In the genomic region with DNA sequence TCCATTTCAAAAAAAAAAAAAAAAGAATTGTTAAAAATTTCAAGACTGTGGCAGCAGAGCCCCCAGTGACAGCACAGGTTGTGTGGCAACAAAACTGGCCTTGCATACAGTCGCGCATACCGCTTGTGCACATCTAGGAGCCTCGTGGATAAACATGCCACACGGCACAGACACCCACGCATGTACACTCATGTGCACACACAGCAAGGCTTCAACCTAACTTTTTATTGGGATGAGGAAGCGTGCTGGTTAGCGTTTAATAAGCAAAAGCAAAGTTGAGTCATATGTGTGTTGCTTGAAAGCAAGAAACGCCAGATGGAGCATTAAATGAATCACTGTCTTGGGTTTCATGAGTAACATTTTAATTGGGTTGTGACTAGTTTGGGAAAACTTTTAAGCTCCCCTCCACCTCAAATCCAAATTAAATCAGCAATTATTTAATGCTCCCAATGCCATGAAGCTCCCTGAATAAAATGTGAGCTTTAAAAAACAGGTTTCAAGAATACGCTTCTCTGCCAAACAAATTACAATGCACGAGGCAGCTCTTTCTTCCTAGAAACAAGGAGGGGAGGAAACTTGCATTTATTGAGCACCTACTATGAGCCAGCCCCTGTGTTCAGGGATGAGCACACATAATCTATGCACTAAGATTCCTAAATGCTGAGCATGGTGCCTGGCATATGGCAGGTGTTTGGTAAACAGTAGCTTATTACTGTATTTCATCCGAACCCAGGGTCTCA, we compare ENCODE assay signal across 1 cellular context.
TF ChIP-seq lines count a peak whose summit lies in the region.

No MANE protein-coding gene starts in this region.

TF ChIP-seq in IMR-90, 13 proteins besides CTCF, POLR2A, EP300 and RAD21:
- peak; percentile 77; the same call in 1 of the 2 replicates for TF ChIP-seq CEBPB (IDR thresholded peaks at IDR 0.05; ENCODE audit: low read depth, low read length)
- peak; percentile 98 for TF ChIP-seq FOS (IDR thresholded peaks at IDR 0.05; ENCODE audit: low read depth, low read length)
- TF ChIP-seq SMC3 (IDR thresholded peaks at IDR 0.05; ENCODE audit: low read depth, low read length): no peak
- peak; percentile 43; the same call in 1 of the 2 replicates for TF ChIP-seq NFE2L2 (IDR thresholded peaks at IDR 0.05; ENCODE audit: low read depth, low read length)
- peak; percentile 18 for TF ChIP-seq RCOR1 (IDR thresholded peaks at IDR 0.05; ENCODE audit: insufficient replicate concordance, low read length)
- TF ChIP-seq MAZ (IDR thresholded peaks at IDR 0.05; ENCODE audit: borderline replicate concordance, low read depth, low read length): peak; percentile 45; the same call in 1 of the 2 replicates
- no peak for TF ChIP-seq RFX5 (IDR thresholded peaks at IDR 0.05; ENCODE audit: low read depth, low read length)
- TF ChIP-seq, protein P1, sequence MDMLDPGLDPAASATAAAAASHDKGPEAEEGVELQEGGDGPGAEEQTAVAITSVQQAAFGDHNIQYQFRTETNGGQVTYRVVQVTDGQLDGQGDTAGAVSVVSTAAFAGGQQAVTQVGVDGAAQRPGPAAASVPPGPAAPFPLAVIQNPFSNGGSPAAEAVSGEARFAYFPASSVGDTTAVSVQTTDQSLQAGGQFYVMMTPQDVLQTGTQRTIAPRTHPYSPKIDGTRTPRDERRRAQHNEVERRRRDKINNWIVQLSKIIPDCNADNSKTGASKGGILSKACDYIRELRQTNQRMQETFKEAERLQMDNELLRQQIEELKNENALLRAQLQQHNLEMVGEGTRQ (IDR thresholded peaks at IDR 0.05; ENCODE audit: low read depth, low read length): no peak; the same call in 1 of the 2 replicates
- TF ChIP-seq CHD1 (IDR thresholded peaks at IDR 0.05; ENCODE audit: low read depth, low read length): no peak
- TF ChIP-seq MAFK (IDR thresholded peaks at IDR 0.05; ENCODE audit: low read depth, low read length): peak; percentile 65
- TF ChIP-seq, protein P2, sequence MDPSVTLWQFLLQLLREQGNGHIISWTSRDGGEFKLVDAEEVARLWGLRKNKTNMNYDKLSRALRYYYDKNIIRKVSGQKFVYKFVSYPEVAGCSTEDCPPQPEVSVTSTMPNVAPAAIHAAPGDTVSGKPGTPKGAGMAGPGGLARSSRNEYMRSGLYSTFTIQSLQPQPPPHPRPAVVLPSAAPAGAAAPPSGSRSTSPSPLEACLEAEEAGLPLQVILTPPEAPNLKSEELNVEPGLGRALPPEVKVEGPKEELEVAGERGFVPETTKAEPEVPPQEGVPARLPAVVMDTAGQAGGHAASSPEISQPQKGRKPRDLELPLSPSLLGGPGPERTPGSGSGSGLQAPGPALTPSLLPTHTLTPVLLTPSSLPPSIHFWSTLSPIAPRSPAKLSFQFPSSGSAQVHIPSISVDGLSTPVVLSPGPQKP (IDR thresholded peaks at IDR 0.05; ENCODE audit: borderline replicate concordance, low read depth, low read length): no peak
- peak; percentile 88 for TF ChIP-seq BHLHE40 (IDR thresholded peaks at IDR 0.05; ENCODE audit: low read depth, low read length)
- TF ChIP-seq MXI1 (IDR thresholded peaks at IDR 0.05; ENCODE audit: borderline replicate concordance, low read depth, low read length): peak; percentile 39; the same call in 1 of the 2 replicates
